23 cellular contexts compared by ENCODE assay signal in genomic region chr5:132943362-132944022, GRCh38.
"Had no signal": no experiment of that assay in that cellular context is flagged by ENCODE, and none has a peak within 500 bp of the region (broad histone marks: within the 10 kb centered on the region; RNA-seq: fewer than 3 reads in every experiment).

No MANE protein-coding gene starts in this region.

- H3K4me1 ChIP-seq: Peyer's patch had no signal

- DNase-seq: activated B cell treated with CpG ODN at 0.5 μM for 24 hours; activated CD4-positive, alpha-beta T cell treated with anti-CD3 and anti-CD28 coated beads, Interleukin-2, amount 50 U/mL, for 1 hour; activated CD8-positive, alpha-beta memory T cell treated with anti-CD3 and anti-CD28 coated beads, Interleukin-2, amount 50 U/mL, for 4 hours; activated CD8-positive, alpha-beta T cell treated with anti-CD3 and anti-CD28 coated beads for 36 hours; activated effector memory CD4-positive, alpha-beta T cell treated with Interleukin-2 at 50 U/mL for 16 hours; activated naive CD4-positive, alpha-beta T cell; brain microvascular endothelial cell; IMR-90; Kasumi-1; KBM-7; NCI-H1105 treated with DMSO at 0.1 percent for 48 hours; NCI-H1436 treated with DMSO at 0.1 percent for 48 hours; NCI-H187; NCI-H2081; NCI-H524; Peyer's patch; SHP77; T-helper 9 cell had no signal

- H3K27ac Mint-ChIP-seq: activated B cell treated with CpG ODN at 0.5 μM for 24 hours; activated CD8-positive, alpha-beta T cell treated with anti-CD3 and anti-CD28 coated beads for 36 hours; activated naive CD4-positive, alpha-beta T cell treated with anti-CD3 and anti-CD28 coated beads, Interleukin-2, amount 50 U/mL, for 24 hours; activated T-helper 1 cell treated with anti-CD3 and anti-CD28 coated beads, Interleukin-12 subunit alpha, Interleukin-12 subunit beta, Interleukin-2, Interleukin-4 antibody, amounts not matched to agents 30 ng/mL and 10 ng/mL and 1 ng/mL, durations not matched to agents 14 hours and 24 hours and 36 hours; T-helper 1 cell treated with Interleukin-12 subunit alpha and Interleukin-12 subunit beta and Interleukin-4 antibody, amounts not matched to agents 30 μg/mL and 1 μg/mL, for 36 hours had no signal

- FAIRE-seq: TTC549 had no signal

- H3K9me3 ChIP-seq: Peyer's patch had no signal

- H3K4me3 Mint-ChIP-seq: activated B cell treated with CpG ODN at 0.5 μM for 24 hours; activated CD8-positive, alpha-beta T cell treated with anti-CD3 and anti-CD28 coated beads for 36 hours; activated naive CD4-positive, alpha-beta T cell treated with anti-CD3 and anti-CD28 coated beads, Interleukin-2, amount 50 U/mL, for 24 hours; activated T-helper 1 cell treated with anti-CD3 and anti-CD28 coated beads, Interleukin-12 subunit alpha, Interleukin-12 subunit beta, Interleukin-2, Interleukin-4 antibody, amounts not matched to agents 30 ng/mL and 10 ng/mL and 1 ng/mL, durations not matched to agents 14 hours and 24 hours and 36 hours; T-helper 1 cell treated with Interleukin-12 subunit alpha and Interleukin-12 subunit beta and Interleukin-4 antibody, amounts not matched to agents 30 μg/mL and 1 μg/mL, for 36 hours had no signal

- H3K4me3 ChIP-seq: Peyer's patch had no signal

- H3K9me3 Mint-ChIP-seq: activated B cell treated with CpG ODN at 0.5 μM for 24 hours; activated CD8-positive, alpha-beta T cell treated with anti-CD3 and anti-CD28 coated beads for 36 hours; activated naive CD4-positive, alpha-beta T cell treated with anti-CD3 and anti-CD28 coated beads, Interleukin-2, amount 50 U/mL, for 24 hours; activated T-helper 1 cell treated with anti-CD3 and anti-CD28 coated beads, Interleukin-12 subunit alpha, Interleukin-12 subunit beta, Interleukin-2, Interleukin-4 antibody, amounts not matched to agents 30 ng/mL and 10 ng/mL and 1 ng/mL, durations not matched to agents 14 hours and 24 hours and 36 hours; T-helper 1 cell treated with Interleukin-12 subunit alpha and Interleukin-12 subunit beta and Interleukin-4 antibody, amounts not matched to agents 30 μg/mL and 1 μg/mL, for 36 hours had no signal

- H3K36me3 Mint-ChIP-seq: activated naive CD4-positive, alpha-beta T cell treated with anti-CD3 and anti-CD28 coated beads, Interleukin-2, amount 50 U/mL, for 24 hours had no signal

- H3K27ac ChIP-seq: brain microvascular endothelial cell, Peyer's patch, RWPE1 had no signal

- H3K27me3 Mint-ChIP-seq: activated B cell treated with CpG ODN at 0.5 μM for 24 hours; activated CD8-positive, alpha-beta T cell treated with anti-CD3 and anti-CD28 coated beads for 36 hours; activated naive CD4-positive, alpha-beta T cell treated with anti-CD3 and anti-CD28 coated beads, Interleukin-2, amount 50 U/mL, for 24 hours had no signal

- H3K36me3 ChIP-seq: brain microvascular endothelial cell, Peyer's patch had no signal

- H3K27me3 ChIP-seq: brain microvascular endothelial cell, Peyer's patch had no signal

- ATAC-seq: activated CD8-positive, alpha-beta T cell treated with anti-CD3 and anti-CD28 coated beads for 36 hours had no signal
